In the genomic region with DNA sequence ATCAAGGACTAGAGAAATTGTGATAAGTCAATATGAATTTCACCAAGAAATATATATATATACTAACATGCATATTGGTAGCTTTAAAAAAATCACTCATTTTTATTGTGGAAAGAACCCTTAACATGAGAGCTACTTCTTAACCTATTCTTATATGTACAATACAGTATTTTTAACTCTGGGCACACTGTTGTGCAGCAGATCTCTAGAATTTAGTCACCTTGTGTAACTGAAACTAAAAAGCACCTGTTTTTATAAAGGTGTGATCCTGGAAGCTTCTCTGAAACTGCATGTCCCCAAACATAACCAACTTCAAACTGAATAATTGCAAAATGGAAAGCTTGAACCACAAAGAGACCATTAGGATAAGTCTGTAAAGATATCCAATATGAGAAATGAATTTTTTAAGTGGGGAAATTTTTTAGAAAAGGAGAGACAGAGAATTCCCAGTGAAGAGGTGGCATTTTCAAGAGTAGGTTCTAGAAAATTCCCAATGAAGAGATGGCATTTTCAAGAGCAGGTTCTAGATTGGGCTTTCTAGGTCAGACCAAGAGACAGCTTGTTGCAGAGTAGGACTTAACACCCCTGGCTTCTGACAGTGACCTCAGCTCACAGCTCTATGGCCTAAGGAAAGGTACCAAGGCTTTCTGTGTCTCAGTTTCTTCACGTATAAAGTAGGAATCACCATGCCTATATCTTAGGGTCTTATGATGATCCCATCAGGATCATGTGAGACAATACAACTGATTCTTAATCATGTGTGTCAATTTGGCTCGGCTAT, we compare ENCODE assay signal across 22 cellular contexts. TPM values are rescaled to one million over a fixed set of nuclear protein-coding genes. Genes with fewer than 3 reads are reported as not detected.
DNase-seq lines count a peak whose midpoint lies in the region; ATAC-seq and TF ChIP-seq lines count a peak whose summit lies in the region.
"Had no signal": no experiment of that assay in that cellular context is flagged by ENCODE, and none has a peak within 500 bp of the region (broad histone marks: within the 10 kb centered on the region; RNA-seq: fewer than 3 reads in every experiment).

No MANE protein-coding gene starts in this region.

- no peak for TF ChIP-seq EP300 in tibial nerve (IDR thresholded peaks at IDR 0.05)

- H3K4me1 ChIP-seq in tibial nerve: no peaks in the 10 kb centered on the region
- H3K4me1 ChIP-seq: Caco-2, esophagus squamous epithelium, left lung, neural progenitor cell, spleen had no signal

- no peak for TF ChIP-seq POLR2A in tibial nerve (IDR thresholded peaks at IDR 0.05)

- 90 to 92% methylated on average over 2 of the region's 2 CpGs for WGBS in tibial nerve, 2 donors

- H3K4me3 ChIP-seq in tibial nerve: no peak overlapping the region
- H3K4me3 ChIP-seq: esophagus squamous epithelium, left lung, neural progenitor cell, spleen had no signal

- DNase-seq in tibial nerve (ENCODE audit: low spot score in 2 of 2) (no peak), NCI-H2227 (lab: John Stamatoyannopoulos, UW; ENCODE audit: unreplicated experiment) (no peak)
- no peak for DNase-seq in activated effector memory CD4-positive, alpha-beta T cell treated with Interleukin-2 at 50 U/mL for 16 hours
- DNase-seq: activated CD4-positive, alpha-beta T cell treated with anti-CD3 and anti-CD28 coated beads, Interleukin-2, amount 50 U/mL, for 4 hours; activated naive CD4-positive, alpha-beta T cell treated with anti-CD3 and anti-CD28 coated beads for 36 hours; activated T-cell treated with anti-CD3 and anti-CD28 coated beads, Interleukin-2, amount 50 U/mL, for 1 hour; Caco-2; cerebellar nuclear complex; effector memory CD4-positive, alpha-beta T cell; esophagus squamous epithelium; left lung; NCI-H2081 treated with DMSO at 0.1 percent for 48 hours; NCI-H524; spleen; stimulated activated CD8-positive, alpha-beta memory T cell treated with anti-CD3 and anti-CD28 coated beads, Interleukin-4, amount 100 ng/mL, for 48 hours; substantia nigra had no signal

- no peaks in the 10 kb centered on the region for H3K36me3 ChIP-seq in tibial nerve
- H3K36me3 ChIP-seq: esophagus squamous epithelium, left lung, neural progenitor cell, spleen had no signal

- H3K27me3 ChIP-seq in tibial nerve: no peaks in the 10 kb centered on the region
- H3K27me3 ChIP-seq: esophagus squamous epithelium, left lung, neural progenitor cell, spleen had no signal

- no peaks in the 10 kb centered on the region for H3K9me3 ChIP-seq in tibial nerve
- H3K9me3 ChIP-seq: Caco-2, esophagus squamous epithelium, left lung, spleen had no signal

- no peak overlapping the region for H3K27ac ChIP-seq in tibial nerve
- H3K27ac ChIP-seq: esophagus squamous epithelium, left lung, neural progenitor cell, spleen had no signal

- ATAC-seq in GM19043 (IDR thresholded peaks at IDR 0.05; ENCODE audit: low read depth, unreplicated experiment) (peak; percentile 58), GM21786 (IDR thresholded peaks at IDR 0.05; ENCODE audit: unreplicated experiment) (peak; percentile 82), HG03175 (IDR thresholded peaks at IDR 0.05; ENCODE audit: unreplicated experiment) (peak; percentile 90), HG03159 (IDR thresholded peaks at IDR 0.05; ENCODE audit: unreplicated experiment) (no peak)
- ATAC-seq: left lung had no signal

- TF ChIP-seq CTCF in tibial nerve (IDR thresholded peaks at IDR 0.05): no peak

RNA-seq across cellular contexts. Expression of gene PPARGC1A, which starts 22.0 kb away (rescaled TPM):
- 10 to 100 TPM in 1 of 4 donors, 1 to 10 TPM in 3; 4.6 to 14.7 (median 6.8) TPM for total RNA-seq in tibial nerve
- total RNA-seq: activated naive CD4-positive, alpha-beta T cell treated with anti-CD3 and anti-CD28 coated beads for 36 hours; Caco-2; pulmonary artery endothelial cell had no signal
